Comparison of ENCODE assay signal across 1 cellular context in the genomic region with DNA sequence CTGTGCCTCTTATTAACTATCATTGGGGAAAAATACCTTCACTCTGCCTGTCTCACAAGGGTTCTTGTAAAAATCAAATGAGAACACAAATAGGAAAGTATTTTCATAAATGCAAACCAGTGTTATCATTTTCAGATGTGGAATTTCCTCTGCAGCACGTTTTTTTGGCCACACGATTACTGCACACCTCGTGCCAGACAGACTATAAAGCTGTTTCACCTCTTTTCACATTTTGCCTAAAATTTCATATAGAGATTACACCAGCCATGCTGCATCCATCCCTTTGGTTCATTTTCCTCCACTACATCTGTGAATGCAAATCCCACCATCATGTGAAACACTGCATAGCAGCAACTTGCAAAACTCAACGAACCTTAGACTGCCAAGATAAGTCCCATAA.
TF ChIP-seq lines count a peak whose summit lies in the region.

No MANE protein-coding gene starts in this region.

TF ChIP-seq in K562, 482 proteins besides CTCF, POLR2A, EP300 and RAD21:
- TF ChIP-seq NR2C2 (CRISPR knock-in tag; IDR thresholded peaks at IDR 0.05): no peak
- TF ChIP-seq NR2C2 (tag; IDR thresholded peaks at IDR 0.05): no peak
- no peak for TF ChIP-seq CBX8 (IDR thresholded peaks at IDR 0.05; ENCODE audit: borderline replicate concordance, extremely low read depth, low read depth, low read length, poor library complexity, severe bottlenecking)
- TF ChIP-seq NCOA2 (IDR thresholded peaks at IDR 0.05; ENCODE audit: partially characterized antibody in 2 of 2): no peak
- no peak for TF ChIP-seq ATF7 (IDR thresholded peaks at IDR 0.05)
- TF ChIP-seq ZNF143 (CRISPR knock-in tag; IDR thresholded peaks at IDR 0.05): no peak
- TF ChIP-seq, protein P1, sequence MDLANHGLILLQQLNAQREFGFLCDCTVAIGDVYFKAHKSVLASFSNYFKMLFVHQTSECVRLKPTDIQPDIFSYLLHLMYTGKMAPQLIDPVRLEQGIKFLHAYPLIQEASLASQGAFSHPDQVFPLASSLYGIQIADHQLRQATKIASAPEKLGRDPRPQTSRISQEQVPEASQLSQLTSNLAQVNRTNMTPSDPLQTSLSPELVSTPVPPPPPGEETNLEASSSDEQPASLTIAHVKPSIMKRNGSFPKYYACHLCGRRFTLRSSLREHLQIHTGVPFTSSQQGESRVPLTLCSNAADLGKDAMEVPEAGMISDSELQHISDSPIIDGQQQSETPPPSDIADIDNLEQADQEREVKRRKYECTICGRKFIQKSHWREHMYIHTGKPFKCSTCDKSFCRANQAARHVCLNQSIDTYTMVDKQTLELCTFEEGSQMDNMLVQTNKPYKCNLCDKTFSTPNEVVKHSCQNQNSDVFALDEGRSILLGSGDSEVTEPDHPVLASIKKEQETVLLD (IDR thresholded peaks at IDR 0.05): no peak
- TF ChIP-seq, protein P2, sequence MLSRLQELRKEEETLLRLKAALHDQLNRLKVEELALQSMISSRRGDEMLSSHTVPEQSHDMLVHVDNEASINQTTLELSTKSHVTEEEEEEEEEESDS (CRISPR knock-in tag; IDR thresholded peaks at IDR 0.05): no peak
- no peak for TF ChIP-seq MYNN (IDR thresholded peaks at IDR 0.05)
- no peak for TF ChIP-seq MYNN (CRISPR knock-in tag; IDR thresholded peaks at IDR 0.05)
- TF ChIP-seq PCBP2 (IDR thresholded peaks at IDR 0.05; ENCODE audit: low read depth, low read length, poor library complexity, severe bottlenecking): no peak
- TF ChIP-seq, protein P3, sequence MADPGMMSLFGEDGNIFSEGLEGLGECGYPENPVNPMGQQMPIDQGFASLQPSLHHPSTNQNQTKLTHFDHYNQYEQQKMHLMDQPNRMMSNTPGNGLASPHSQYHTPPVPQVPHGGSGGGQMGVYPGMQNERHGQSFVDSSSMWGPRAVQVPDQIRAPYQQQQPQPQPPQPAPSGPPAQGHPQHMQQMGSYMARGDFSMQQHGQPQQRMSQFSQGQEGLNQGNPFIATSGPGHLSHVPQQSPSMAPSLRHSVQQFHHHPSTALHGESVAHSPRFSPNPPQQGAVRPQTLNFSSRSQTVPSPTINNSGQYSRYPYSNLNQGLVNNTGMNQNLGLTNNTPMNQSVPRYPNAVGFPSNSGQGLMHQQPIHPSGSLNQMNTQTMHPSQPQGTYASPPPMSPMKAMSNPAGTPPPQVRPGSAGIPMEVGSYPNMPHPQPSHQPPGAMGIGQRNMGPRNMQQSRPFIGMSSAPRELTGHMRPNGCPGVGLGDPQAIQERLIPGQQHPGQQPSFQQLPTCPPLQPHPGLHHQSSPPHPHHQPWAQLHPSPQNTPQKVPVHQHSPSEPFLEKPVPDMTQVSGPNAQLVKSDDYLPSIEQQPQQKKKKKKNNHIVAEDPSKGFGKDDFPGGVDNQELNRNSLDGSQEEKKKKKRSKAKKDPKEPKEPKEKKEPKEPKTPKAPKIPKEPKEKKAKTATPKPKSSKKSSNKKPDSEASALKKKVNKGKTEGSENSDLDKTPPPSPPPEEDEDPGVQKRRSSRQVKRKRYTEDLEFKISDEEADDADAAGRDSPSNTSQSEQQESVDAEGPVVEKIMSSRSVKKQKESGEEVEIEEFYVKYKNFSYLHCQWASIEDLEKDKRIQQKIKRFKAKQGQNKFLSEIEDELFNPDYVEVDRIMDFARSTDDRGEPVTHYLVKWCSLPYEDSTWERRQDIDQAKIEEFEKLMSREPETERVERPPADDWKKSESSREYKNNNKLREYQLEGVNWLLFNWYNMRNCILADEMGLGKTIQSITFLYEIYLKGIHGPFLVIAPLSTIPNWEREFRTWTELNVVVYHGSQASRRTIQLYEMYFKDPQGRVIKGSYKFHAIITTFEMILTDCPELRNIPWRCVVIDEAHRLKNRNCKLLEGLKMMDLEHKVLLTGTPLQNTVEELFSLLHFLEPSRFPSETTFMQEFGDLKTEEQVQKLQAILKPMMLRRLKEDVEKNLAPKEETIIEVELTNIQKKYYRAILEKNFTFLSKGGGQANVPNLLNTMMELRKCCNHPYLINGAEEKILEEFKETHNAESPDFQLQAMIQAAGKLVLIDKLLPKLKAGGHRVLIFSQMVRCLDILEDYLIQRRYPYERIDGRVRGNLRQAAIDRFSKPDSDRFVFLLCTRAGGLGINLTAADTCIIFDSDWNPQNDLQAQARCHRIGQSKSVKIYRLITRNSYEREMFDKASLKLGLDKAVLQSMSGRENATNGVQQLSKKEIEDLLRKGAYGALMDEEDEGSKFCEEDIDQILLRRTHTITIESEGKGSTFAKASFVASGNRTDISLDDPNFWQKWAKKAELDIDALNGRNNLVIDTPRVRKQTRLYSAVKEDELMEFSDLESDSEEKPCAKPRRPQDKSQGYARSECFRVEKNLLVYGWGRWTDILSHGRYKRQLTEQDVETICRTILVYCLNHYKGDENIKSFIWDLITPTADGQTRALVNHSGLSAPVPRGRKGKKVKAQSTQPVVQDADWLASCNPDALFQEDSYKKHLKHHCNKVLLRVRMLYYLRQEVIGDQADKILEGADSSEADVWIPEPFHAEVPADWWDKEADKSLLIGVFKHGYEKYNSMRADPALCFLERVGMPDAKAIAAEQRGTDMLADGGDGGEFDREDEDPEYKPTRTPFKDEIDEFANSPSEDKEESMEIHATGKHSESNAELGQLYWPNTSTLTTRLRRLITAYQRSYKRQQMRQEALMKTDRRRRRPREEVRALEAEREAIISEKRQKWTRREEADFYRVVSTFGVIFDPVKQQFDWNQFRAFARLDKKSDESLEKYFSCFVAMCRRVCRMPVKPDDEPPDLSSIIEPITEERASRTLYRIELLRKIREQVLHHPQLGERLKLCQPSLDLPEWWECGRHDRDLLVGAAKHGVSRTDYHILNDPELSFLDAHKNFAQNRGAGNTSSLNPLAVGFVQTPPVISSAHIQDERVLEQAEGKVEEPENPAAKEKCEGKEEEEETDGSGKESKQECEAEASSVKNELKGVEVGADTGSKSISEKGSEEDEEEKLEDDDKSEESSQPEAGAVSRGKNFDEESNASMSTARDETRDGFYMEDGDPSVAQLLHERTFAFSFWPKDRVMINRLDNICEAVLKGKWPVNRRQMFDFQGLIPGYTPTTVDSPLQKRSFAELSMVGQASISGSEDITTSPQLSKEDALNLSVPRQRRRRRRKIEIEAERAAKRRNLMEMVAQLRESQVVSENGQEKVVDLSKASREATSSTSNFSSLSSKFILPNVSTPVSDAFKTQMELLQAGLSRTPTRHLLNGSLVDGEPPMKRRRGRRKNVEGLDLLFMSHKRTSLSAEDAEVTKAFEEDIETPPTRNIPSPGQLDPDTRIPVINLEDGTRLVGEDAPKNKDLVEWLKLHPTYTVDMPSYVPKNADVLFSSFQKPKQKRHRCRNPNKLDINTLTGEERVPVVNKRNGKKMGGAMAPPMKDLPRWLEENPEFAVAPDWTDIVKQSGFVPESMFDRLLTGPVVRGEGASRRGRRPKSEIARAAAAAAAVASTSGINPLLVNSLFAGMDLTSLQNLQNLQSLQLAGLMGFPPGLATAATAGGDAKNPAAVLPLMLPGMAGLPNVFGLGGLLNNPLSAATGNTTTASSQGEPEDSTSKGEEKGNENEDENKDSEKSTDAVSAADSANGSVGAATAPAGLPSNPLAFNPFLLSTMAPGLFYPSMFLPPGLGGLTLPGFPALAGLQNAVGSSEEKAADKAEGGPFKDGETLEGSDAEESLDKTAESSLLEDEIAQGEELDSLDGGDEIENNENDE (IDR thresholded peaks at IDR 0.05; ENCODE audit: low read depth, low read length): no peak
- no peak for TF ChIP-seq POLR2AphosphoS2 (IDR thresholded peaks at IDR 0.05; ENCODE audit: low read length)
- TF ChIP-seq, protein P4, sequence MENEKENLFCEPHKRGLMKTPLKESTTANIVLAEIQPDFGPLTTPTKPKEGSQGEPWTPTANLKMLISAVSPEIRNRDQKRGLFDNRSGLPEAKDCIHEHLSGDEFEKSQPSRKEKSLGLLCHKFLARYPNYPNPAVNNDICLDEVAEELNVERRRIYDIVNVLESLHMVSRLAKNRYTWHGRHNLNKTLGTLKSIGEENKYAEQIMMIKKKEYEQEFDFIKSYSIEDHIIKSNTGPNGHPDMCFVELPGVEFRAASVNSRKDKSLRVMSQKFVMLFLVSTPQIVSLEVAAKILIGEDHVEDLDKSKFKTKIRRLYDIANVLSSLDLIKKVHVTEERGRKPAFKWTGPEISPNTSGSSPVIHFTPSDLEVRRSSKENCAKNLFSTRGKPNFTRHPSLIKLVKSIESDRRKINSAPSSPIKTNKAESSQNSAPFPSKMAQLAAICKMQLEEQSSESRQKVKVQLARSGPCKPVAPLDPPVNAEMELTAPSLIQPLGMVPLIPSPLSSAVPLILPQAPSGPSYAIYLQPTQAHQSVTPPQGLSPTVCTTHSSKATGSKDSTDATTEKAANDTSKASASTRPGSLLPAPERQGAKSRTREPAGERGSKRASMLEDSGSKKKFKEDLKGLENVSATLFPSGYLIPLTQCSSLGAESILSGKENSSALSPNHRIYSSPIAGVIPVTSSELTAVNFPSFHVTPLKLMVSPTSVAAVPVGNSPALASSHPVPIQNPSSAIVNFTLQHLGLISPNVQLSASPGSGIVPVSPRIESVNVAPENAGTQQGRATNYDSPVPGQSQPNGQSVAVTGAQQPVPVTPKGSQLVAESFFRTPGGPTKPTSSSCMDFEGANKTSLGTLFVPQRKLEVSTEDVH (IDR thresholded peaks at IDR 0.05; ENCODE audit: low read depth, partially characterized antibody): no peak
- TF ChIP-seq XRCC3 (IDR thresholded peaks at IDR 0.05): no peak
TF ChIP-seq in K562: peak in this region for 0.
